Comparison of ENCODE assay signal across 9 cellular contexts in genomic region chr1:30419246-30419720, GRCh38.
"Had no signal": no experiment of that assay in that cellular context is flagged by ENCODE, and none has a peak within 500 bp of the region (broad histone marks: within the 10 kb centered on the region; RNA-seq: fewer than 3 reads in every experiment).

No MANE protein-coding gene starts in this region.

- H3K9me3 ChIP-seq: tibial nerve had no signal

- DNase-seq: activated CD4-positive, alpha-beta memory T cell treated with anti-CD3 and anti-CD28 coated beads for 36 hours; foreskin melanocyte; hypothalamus; nucleus accumbens; posterior cingulate gyrus; stimulated activated CD4-positive, alpha-beta T cell treated with anti-CD3 and anti-CD28 coated beads, Interleukin-2, amount 100 ng/mL, for 24 hours had no signal

- H3K4me3 ChIP-seq: SK-N-MC, tibial nerve had no signal

- H3K36me3 ChIP-seq: tibial nerve had no signal

- H3K4me1 ChIP-seq: tibial nerve had no signal

- H3K27me3 ChIP-seq: tibial nerve had no signal

- H3K27ac ChIP-seq: epithelial cell of prostate, SK-N-MC, tibial nerve had no signal
